33 cellular contexts compared by ENCODE assay signal in the genomic region with DNA sequence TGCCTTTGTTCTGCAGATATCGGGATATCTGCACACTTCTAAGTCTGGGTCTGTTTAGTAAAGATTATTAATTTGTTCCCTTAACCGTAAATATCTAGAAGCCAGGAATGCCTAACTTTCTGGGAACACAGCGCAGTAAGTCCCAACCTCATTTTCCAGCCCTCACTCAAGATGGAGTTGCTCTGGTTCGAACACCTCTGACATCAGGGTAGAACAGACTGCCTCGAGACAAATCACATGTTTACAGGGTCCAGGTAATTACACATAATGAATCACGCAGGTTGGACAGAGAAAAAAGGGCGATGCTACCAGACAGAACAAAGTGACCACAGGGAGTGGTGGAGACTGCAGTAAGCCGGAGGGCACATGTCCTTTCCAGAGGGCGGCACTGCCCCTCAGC.
"Had no signal": no experiment of that assay in that cellular context is flagged by ENCODE, and none has a peak within 500 bp of the region (broad histone marks: within the 10 kb centered on the region; RNA-seq: fewer than 3 reads in every experiment).

No MANE protein-coding gene starts in this region.

- H3K27ac Mint-ChIP-seq: activated CD4-positive, alpha-beta memory T cell treated with anti-CD3 and anti-CD28 coated beads, Interleukin-2, amount 10 ng/mL, durations not matched to agents 7 days and 5 days; activated CD4-positive, alpha-beta T cell treated with anti-CD3 and anti-CD28 coated beads for 36 hours; activated CD4-positive, alpha-beta T cell treated with anti-CD3 and anti-CD28 coated beads, Interleukin-2, amount 10 ng/mL, durations not matched to agents 7 days and 5 days; activated CD8-positive, alpha-beta memory T cell treated with anti-CD3 and anti-CD28 coated beads, Interleukin-2, amount 10 ng/mL, durations not matched to agents 7 days and 5 days; activated CD8-positive, alpha-beta T cell treated with anti-CD3 and anti-CD28 coated beads, Interleukin-2, amount 10 ng/mL, durations not matched to agents 7 days and 5 days; activated naive CD4-positive, alpha-beta T cell treated with anti-CD3 and anti-CD28 coated beads, Interleukin-2, amount 10 ng/mL, durations not matched to agents 7 days and 5 days; activated naive CD4-positive, alpha-beta T cell treated with anti-CD3 and anti-CD28 coated beads, Interleukin-2, amount 50 U/mL, for 24 hours; activated naive CD8-positive, alpha-beta T cell; activated naive CD8-positive, alpha-beta T cell treated with anti-CD3 and anti-CD28 coated beads, Interleukin-2, amount 10 ng/mL, durations not matched to agents 7 days and 5 days; activated naive CD8-positive, alpha-beta T cell treated with anti-CD3 and anti-CD28 coated beads, Interleukin-2, amount 50 U/mL, for 24 hours; activated T-cell treated with anti-CD3 and anti-CD28 coated beads, Interleukin-2, amount 50 U/mL, for 24 hours; activated T-helper 2 cell treated with anti-CD3 and anti-CD28 coated beads, Interferon-gamma antibody, Interleukin-2, Interleukin-4, amounts not matched to agents 10 μg/mL and 5 μg/mL and 100 μg/mL, durations not matched to agents 14 hours and 24 hours and 36 hours; T-helper 1 cell treated with Interleukin-12 subunit alpha and Interleukin-12 subunit beta and Interleukin-4 antibody, amounts not matched to agents 30 μg/mL and 1 μg/mL, for 36 hours; T-helper 2 cell treated with Interferon-gamma antibody and Interleukin-4, amounts not matched to agents 5 μg/mL and 100 μg/mL, for 36 hours had no signal

- H3K4me3 Mint-ChIP-seq: activated CD4-positive, alpha-beta memory T cell treated with anti-CD3 and anti-CD28 coated beads, Interleukin-2, amount 10 ng/mL, durations not matched to agents 7 days and 5 days; activated CD4-positive, alpha-beta T cell treated with anti-CD3 and anti-CD28 coated beads for 36 hours; activated CD4-positive, alpha-beta T cell treated with anti-CD3 and anti-CD28 coated beads, Interleukin-2, amount 10 ng/mL, durations not matched to agents 7 days and 5 days; activated CD8-positive, alpha-beta memory T cell treated with anti-CD3 and anti-CD28 coated beads, Interleukin-2, amount 10 ng/mL, durations not matched to agents 7 days and 5 days; activated CD8-positive, alpha-beta T cell treated with anti-CD3 and anti-CD28 coated beads, Interleukin-2, amount 10 ng/mL, durations not matched to agents 7 days and 5 days; activated naive CD4-positive, alpha-beta T cell treated with anti-CD3 and anti-CD28 coated beads, Interleukin-2, amount 10 ng/mL, durations not matched to agents 7 days and 5 days; activated naive CD4-positive, alpha-beta T cell treated with anti-CD3 and anti-CD28 coated beads, Interleukin-2, amount 50 U/mL, for 24 hours; activated naive CD8-positive, alpha-beta T cell; activated naive CD8-positive, alpha-beta T cell treated with anti-CD3 and anti-CD28 coated beads, Interleukin-2, amount 10 ng/mL, durations not matched to agents 7 days and 5 days; activated naive CD8-positive, alpha-beta T cell treated with anti-CD3 and anti-CD28 coated beads, Interleukin-2, amount 50 U/mL, for 24 hours; activated T-cell treated with anti-CD3 and anti-CD28 coated beads, Interleukin-2, amount 50 U/mL, for 24 hours; brain; T-helper 1 cell treated with Interleukin-12 subunit alpha and Interleukin-12 subunit beta and Interleukin-4 antibody, amounts not matched to agents 30 μg/mL and 1 μg/mL, for 36 hours; T-helper 2 cell treated with Interferon-gamma antibody and Interleukin-4, amounts not matched to agents 5 μg/mL and 100 μg/mL, for 36 hours had no signal

- H3K4me1 Mint-ChIP-seq: activated CD4-positive, alpha-beta memory T cell treated with anti-CD3 and anti-CD28 coated beads, Interleukin-2, amount 10 ng/mL, durations not matched to agents 7 days and 5 days; activated CD4-positive, alpha-beta T cell treated with anti-CD3 and anti-CD28 coated beads for 36 hours; activated CD4-positive, alpha-beta T cell treated with anti-CD3 and anti-CD28 coated beads, Interleukin-2, amount 10 ng/mL, durations not matched to agents 7 days and 5 days; activated CD8-positive, alpha-beta memory T cell treated with anti-CD3 and anti-CD28 coated beads, Interleukin-2, amount 10 ng/mL, durations not matched to agents 7 days and 5 days; activated naive CD4-positive, alpha-beta T cell treated with anti-CD3 and anti-CD28 coated beads, Interleukin-2, amount 10 ng/mL, durations not matched to agents 7 days and 5 days; activated naive CD4-positive, alpha-beta T cell treated with anti-CD3 and anti-CD28 coated beads, Interleukin-2, amount 50 U/mL, for 24 hours; activated naive CD8-positive, alpha-beta T cell treated with anti-CD3 and anti-CD28 coated beads, Interleukin-2, amount 10 ng/mL, durations not matched to agents 7 days and 5 days; activated naive CD8-positive, alpha-beta T cell treated with anti-CD3 and anti-CD28 coated beads, Interleukin-2, amount 50 U/mL, for 24 hours had no signal

- H3K4me1 ChIP-seq: ascending aorta had no signal

- ATAC-seq: activated CD4-positive, alpha-beta T cell treated with anti-CD3 and anti-CD28 coated beads for 36 hours; activated CD4-positive, CD25-positive, alpha-beta regulatory T cell treated with anti-CD3 and anti-CD28 coated beads, Interleukin-2, amount 50 U/mL, for 24 hours; activated CD8-positive, alpha-beta memory T cell treated with anti-CD3 and anti-CD28 coated beads, Interleukin-2, amount 10 ng/mL, durations not matched to agents 7 days and 5 days; activated CD8-positive, alpha-beta T cell treated with anti-CD3 and anti-CD28 coated beads, Interleukin-2, amount 10 ng/mL, durations not matched to agents 7 days and 5 days; activated naive CD8-positive, alpha-beta T cell treated with anti-CD3 and anti-CD28 coated beads, Interleukin-2, amount 50 U/mL, for 24 hours had no signal

- H3K27ac ChIP-seq: ascending aorta, VCaP had no signal

- H3K27me3 Mint-ChIP-seq: activated CD4-positive, alpha-beta T cell treated with anti-CD3 and anti-CD28 coated beads, Interleukin-2, amount 10 ng/mL, durations not matched to agents 7 days and 5 days; activated naive CD4-positive, alpha-beta T cell treated with anti-CD3 and anti-CD28 coated beads, Interleukin-2, amount 50 U/mL, for 24 hours had no signal

- H3K36me3 Mint-ChIP-seq: activated CD8-positive, alpha-beta memory T cell treated with anti-CD3 and anti-CD28 coated beads, Interleukin-2, amount 10 ng/mL, durations not matched to agents 7 days and 5 days; activated naive CD4-positive, alpha-beta T cell treated with anti-CD3 and anti-CD28 coated beads, Interleukin-2, amount 10 ng/mL, durations not matched to agents 7 days and 5 days; activated naive CD4-positive, alpha-beta T cell treated with anti-CD3 and anti-CD28 coated beads, Interleukin-2, amount 50 U/mL, for 24 hours; activated naive CD8-positive, alpha-beta T cell; activated naive CD8-positive, alpha-beta T cell treated with anti-CD3 and anti-CD28 coated beads, Interleukin-2, amount 10 ng/mL, durations not matched to agents 7 days and 5 days; brain had no signal

- H3K27me3 ChIP-seq: ascending aorta had no signal

- H3K9me3 ChIP-seq: ascending aorta had no signal

- DNase-seq: activated CD4-positive, alpha-beta memory T cell treated with anti-CD3 and anti-CD28 coated beads, Interleukin-2, amount 10 ng/mL, durations not matched to agents 7 days and 5 days; activated CD4-positive, alpha-beta T cell treated with anti-CD3 and anti-CD28 coated beads for 1 hour; activated CD4-positive, alpha-beta T cell treated with anti-CD3 and anti-CD28 coated beads for 36 hours; activated CD4-positive, alpha-beta T cell treated with anti-CD3 and anti-CD28 coated beads for 48 hours; activated CD4-positive, alpha-beta T cell treated with anti-CD3 and anti-CD28 coated beads, Interleukin-2, amount 10 ng/mL, durations not matched to agents 7 days and 5 days; activated CD4-positive, alpha-beta T cell treated with anti-CD3 and anti-CD28 coated beads, Interleukin-2, amount 50 U/mL, for 48 hours; activated CD4-positive, CD25-positive, alpha-beta regulatory T cell; activated CD8-positive, alpha-beta memory T cell treated with anti-CD3 and anti-CD28 coated beads for 24 hours; activated CD8-positive, alpha-beta memory T cell treated with anti-CD3 and anti-CD28 coated beads, Interleukin-2, amount 10 ng/mL, durations not matched to agents 7 days and 5 days; activated CD8-positive, alpha-beta memory T cell treated with anti-CD3 and anti-CD28 coated beads, Interleukin-2, amount 50 U/mL, for 48 hours; activated CD8-positive, alpha-beta T cell treated with anti-CD3 and anti-CD28 coated beads, Interleukin-2, amount 10 ng/mL, durations not matched to agents 7 days and 5 days; activated effector memory CD4-positive, alpha-beta T cell treated with Interleukin-2 at 50 U/mL for 16 hours; activated gamma-delta T cell; activated naive CD4-positive, alpha-beta T cell treated with anti-CD3 and anti-CD28 coated beads, Interleukin-2, amount 10 ng/mL, durations not matched to agents 7 days and 5 days; activated naive CD4-positive, alpha-beta T cell treated with Interleukin-2 at 50 U/mL for 16 hours; activated naive CD8-positive, alpha-beta T cell treated with anti-CD3 and anti-CD28 coated beads, Interleukin-2, amount 10 ng/mL, durations not matched to agents 7 days and 5 days; activated naive CD8-positive, alpha-beta T cell treated with anti-CD3 and anti-CD28 coated beads, Interleukin-2, amount 50 U/mL, for 24 hours; activated T-cell treated with anti-CD3 and anti-CD28 coated beads, Interleukin-2, amount 50 U/mL, for 24 hours; activated T-cell treated with anti-CD3 and anti-CD28 coated beads, Interleukin-2, amount 50 U/mL, for 48 hours; amygdala; anterior cingulate cortex; central memory CD4-positive, alpha-beta T cell; T-helper 2 cell; T-helper 9 cell had no signal

- H3K4me3 ChIP-seq: ascending aorta had no signal

- H3K9me3 Mint-ChIP-seq: activated CD4-positive, alpha-beta memory T cell treated with anti-CD3 and anti-CD28 coated beads, Interleukin-2, amount 10 ng/mL, durations not matched to agents 7 days and 5 days; activated CD4-positive, alpha-beta T cell treated with anti-CD3 and anti-CD28 coated beads, Interleukin-2, amount 10 ng/mL, durations not matched to agents 7 days and 5 days; activated naive CD4-positive, alpha-beta T cell treated with anti-CD3 and anti-CD28 coated beads, Interleukin-2, amount 10 ng/mL, durations not matched to agents 7 days and 5 days; activated naive CD4-positive, alpha-beta T cell treated with anti-CD3 and anti-CD28 coated beads, Interleukin-2, amount 50 U/mL, for 24 hours; activated naive CD8-positive, alpha-beta T cell treated with anti-CD3 and anti-CD28 coated beads, Interleukin-2, amount 10 ng/mL, durations not matched to agents 7 days and 5 days; activated naive CD8-positive, alpha-beta T cell treated with anti-CD3 and anti-CD28 coated beads, Interleukin-2, amount 50 U/mL, for 24 hours; activated T-cell treated with anti-CD3 and anti-CD28 coated beads, Interleukin-2, amount 50 U/mL, for 24 hours; activated T-helper 2 cell treated with anti-CD3 and anti-CD28 coated beads, Interferon-gamma antibody, Interleukin-2, Interleukin-4, amounts not matched to agents 10 μg/mL and 5 μg/mL and 100 μg/mL, durations not matched to agents 14 hours and 24 hours and 36 hours; T-helper 1 cell treated with Interleukin-12 subunit alpha and Interleukin-12 subunit beta and Interleukin-4 antibody, amounts not matched to agents 30 μg/mL and 1 μg/mL, for 36 hours; T-helper 2 cell treated with Interferon-gamma antibody and Interleukin-4, amounts not matched to agents 5 μg/mL and 100 μg/mL, for 36 hours had no signal

- H3K36me3 ChIP-seq: ascending aorta had no signal
